In genomic region chr20:37885593-37886507, GRCh38 we compare ENCODE assay signal across 1 cellular context.
TF ChIP-seq lines count a peak whose summit lies in the region.

No MANE protein-coding gene starts in this region.

TF ChIP-seq in HepG2, 621 proteins besides CTCF, POLR2A, EP300 and RAD21 (continued from another document):
- TF ChIP-seq, protein P1, sequence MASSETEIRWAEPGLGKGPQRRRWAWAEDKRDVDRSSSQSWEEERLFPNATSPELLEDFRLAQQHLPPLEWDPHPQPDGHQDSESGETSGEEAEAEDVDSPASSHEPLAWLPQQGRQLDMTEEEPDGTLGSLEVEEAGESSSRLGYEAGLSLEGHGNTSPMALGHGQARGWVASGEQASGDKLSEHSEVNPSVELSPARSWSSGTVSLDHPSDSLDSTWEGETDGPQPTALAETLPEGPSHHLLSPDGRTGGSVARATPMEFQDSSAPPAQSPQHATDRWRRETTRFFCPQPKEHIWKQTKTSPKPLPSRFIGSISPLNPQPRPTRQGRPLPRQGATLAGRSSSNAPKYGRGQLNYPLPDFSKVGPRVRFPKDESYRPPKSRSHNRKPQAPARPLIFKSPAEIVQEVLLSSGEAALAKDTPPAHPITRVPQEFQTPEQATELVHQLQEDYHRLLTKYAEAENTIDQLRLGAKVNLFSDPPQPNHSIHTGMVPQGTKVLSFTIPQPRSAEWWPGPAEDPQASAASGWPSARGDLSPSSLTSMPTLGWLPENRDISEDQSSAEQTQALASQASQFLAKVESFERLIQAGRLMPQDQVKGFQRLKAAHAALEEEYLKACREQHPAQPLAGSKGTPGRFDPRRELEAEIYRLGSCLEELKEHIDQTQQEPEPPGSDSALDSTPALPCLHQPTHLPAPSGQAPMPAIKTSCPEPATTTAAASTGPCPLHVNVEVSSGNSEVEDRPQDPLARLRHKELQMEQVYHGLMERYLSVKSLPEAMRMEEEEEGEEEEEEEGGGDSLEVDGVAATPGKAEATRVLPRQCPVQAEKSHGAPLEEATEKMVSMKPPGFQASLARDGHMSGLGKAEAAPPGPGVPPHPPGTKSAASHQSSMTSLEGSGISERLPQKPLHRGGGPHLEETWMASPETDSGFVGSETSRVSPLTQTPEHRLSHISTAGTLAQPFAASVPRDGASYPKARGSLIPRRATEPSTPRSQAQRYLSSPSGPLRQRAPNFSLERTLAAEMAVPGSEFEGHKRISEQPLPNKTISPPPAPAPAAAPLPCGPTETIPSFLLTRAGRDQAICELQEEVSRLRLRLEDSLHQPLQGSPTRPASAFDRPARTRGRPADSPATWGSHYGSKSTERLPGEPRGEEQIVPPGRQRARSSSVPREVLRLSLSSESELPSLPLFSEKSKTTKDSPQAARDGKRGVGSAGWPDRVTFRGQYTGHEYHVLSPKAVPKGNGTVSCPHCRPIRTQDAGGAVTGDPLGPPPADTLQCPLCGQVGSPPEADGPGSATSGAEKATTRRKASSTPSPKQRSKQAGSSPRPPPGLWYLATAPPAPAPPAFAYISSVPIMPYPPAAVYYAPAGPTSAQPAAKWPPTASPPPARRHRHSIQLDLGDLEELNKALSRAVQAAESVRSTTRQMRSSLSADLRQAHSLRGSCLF (CRISPR knock-in tag; IDR thresholded peaks at IDR 0.05; ENCODE audit: borderline replicate concordance) = no peak
- TF ChIP-seq, protein P2, sequence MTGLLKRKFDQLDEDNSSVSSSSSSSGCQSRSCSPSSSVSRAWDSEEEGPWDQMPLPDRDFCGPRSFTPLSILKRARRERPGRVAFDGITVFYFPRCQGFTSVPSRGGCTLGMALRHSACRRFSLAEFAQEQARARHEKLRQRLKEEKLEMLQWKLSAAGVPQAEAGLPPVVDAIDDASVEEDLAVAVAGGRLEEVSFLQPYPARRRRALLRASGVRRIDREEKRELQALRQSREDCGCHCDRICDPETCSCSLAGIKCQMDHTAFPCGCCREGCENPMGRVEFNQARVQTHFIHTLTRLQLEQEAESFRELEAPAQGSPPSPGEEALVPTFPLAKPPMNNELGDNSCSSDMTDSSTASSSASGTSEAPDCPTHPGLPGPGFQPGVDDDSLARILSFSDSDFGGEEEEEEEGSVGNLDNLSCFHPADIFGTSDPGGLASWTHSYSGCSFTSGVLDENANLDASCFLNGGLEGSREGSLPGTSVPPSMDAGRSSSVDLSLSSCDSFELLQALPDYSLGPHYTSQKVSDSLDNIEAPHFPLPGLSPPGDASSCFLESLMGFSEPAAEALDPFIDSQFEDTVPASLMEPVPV (CRISPR knock-in tag; IDR thresholded peaks at IDR 0.05) = no peak; the same call in 1 of the 2 replicates
- TF ChIP-seq ZNF407 (CRISPR knock-in tag; IDR thresholded peaks at IDR 0.05; ENCODE audit: not compliant biosample characterization) = no peak
- TF ChIP-seq RBM39 (IDR thresholded peaks at IDR 0.05; ENCODE audit: low read depth, low read length, poor library complexity, severe bottlenecking) = no peak
- no peak for TF ChIP-seq ZNF124 (CRISPR knock-in tag; IDR thresholded peaks at IDR 0.05)
- 0 out of 2 replicates have a peak, but pooled peaks have one; percentile 40 for TF ChIP-seq ZNF543 (CRISPR knock-in tag; IDR thresholded peaks at IDR 0.05)
- no peak for TF ChIP-seq PLRG1 (conservative IDR thresholded peaks at IDR 0.05)
- TF ChIP-seq, protein P3, sequence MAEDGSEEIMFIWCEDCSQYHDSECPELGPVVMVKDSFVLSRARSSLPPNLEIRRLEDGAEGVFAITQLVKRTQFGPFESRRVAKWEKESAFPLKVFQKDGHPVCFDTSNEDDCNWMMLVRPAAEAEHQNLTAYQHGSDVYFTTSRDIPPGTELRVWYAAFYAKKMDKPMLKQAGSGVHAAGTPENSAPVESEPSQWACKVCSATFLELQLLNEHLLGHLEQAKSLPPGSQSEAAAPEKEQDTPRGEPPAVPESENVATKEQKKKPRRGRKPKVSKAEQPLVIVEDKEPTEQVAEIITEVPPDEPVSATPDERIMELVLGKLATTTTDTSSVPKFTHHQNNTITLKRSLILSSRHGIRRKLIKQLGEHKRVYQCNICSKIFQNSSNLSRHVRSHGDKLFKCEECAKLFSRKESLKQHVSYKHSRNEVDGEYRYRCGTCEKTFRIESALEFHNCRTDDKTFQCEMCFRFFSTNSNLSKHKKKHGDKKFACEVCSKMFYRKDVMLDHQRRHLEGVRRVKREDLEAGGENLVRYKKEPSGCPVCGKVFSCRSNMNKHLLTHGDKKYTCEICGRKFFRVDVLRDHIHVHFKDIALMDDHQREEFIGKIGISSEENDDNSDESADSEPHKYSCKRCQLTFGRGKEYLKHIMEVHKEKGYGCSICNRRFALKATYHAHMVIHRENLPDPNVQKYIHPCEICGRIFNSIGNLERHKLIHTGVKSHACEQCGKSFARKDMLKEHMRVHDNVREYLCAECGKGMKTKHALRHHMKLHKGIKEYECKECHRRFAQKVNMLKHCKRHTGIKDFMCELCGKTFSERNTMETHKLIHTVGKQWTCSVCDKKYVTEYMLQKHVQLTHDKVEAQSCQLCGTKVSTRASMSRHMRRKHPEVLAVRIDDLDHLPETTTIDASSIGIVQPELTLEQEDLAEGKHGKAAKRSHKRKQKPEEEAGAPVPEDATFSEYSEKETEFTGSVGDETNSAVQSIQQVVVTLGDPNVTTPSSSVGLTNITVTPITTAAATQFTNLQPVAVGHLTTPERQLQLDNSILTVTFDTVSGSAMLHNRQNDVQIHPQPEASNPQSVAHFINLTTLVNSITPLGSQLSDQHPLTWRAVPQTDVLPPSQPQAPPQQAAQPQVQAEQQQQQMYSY (CRISPR knock-in tag; IDR thresholded peaks at IDR 0.05) = no peak
- peak; percentile 27; the same call in 1 of the 2 replicates for TF ChIP-seq SALL1 (CRISPR knock-in tag; IDR thresholded peaks at IDR 0.05)
- no peak for TF ChIP-seq RAD51 (IDR thresholded peaks at IDR 0.05; ENCODE audit: borderline replicate concordance)
